ENCODE assay signal across 19 cellular contexts in the genomic region with DNA sequence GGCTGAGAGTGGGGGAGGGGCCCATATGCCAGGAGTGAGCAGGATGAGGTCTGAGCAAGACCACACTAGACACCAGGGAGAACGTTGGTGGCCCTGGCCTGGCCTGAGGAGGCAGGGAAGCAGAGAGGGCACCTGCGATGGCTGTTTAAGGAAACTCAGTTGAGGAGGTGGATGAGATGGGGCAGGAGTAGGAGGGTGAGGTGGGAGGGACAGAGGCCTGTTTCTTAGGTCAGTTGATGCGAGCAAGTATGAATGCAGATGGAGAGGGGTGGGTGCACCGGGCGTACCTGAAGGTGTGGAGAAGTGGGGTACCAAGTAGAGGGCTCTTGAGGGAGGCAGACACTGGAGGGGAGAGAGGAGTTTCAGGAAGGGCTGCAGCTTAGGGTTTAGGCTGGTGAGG. TPM values are rescaled to one million over a fixed set of nuclear protein-coding genes. Genes with fewer than 3 reads are reported as not detected.
DNase-seq lines count a peak whose midpoint lies in the region; ATAC-seq and TF ChIP-seq lines count a peak whose summit lies in the region.
"Had no signal": no experiment of that assay in that cellular context is flagged by ENCODE, and none has a peak within 500 bp of the region (broad histone marks: within the 10 kb centered on the region; RNA-seq: fewer than 3 reads in every experiment).

No MANE protein-coding gene starts in this region.

- no peak for TF ChIP-seq EP300 in sigmoid colon (IDR thresholded peaks at IDR 0.05)

- H3K4me3 Mint-ChIP-seq in activated naive CD4-positive, alpha-beta T cell treated with anti-CD3 and anti-CD28 coated beads, Interleukin-2, amount 50 U/mL, for 24 hours, result no peak overlapping the region
- no peak overlapping the region for H3K4me3 Mint-ChIP-seq in activated naive CD4-positive, alpha-beta T cell treated with anti-CD3 and anti-CD28 coated beads, Interleukin-2, amount 10 ng/mL, durations not matched to agents 7 days and 5 days
- no peak overlapping the region for H3K4me3 Mint-ChIP-seq in natural killer cell treated with Interleukin-12 subunit alpha and Interleukin-12 subunit beta and Interleukin-15 and Interleukin-18, amount 100 ng/mL, for 72 hours
- H3K4me3 Mint-ChIP-seq: CD4-positive, alpha-beta memory T cell; GM23338 had no signal

- peaks cover 6% of the 10 kb centered on the region for H3K27me3 Mint-ChIP-seq in activated naive CD4-positive, alpha-beta T cell treated with anti-CD3 and anti-CD28 coated beads, Interleukin-2, amount 50 U/mL, for 24 hours
- peaks cover 26% of the 10 kb centered on the region for H3K27me3 Mint-ChIP-seq in activated naive CD4-positive, alpha-beta T cell treated with anti-CD3 and anti-CD28 coated beads, Interleukin-2, amount 10 ng/mL, durations not matched to agents 7 days and 5 days
- peaks cover 0 to 16% of the 10 kb centered on the region in 2 donors for H3K27me3 Mint-ChIP-seq in natural killer cell treated with Interleukin-12 subunit alpha and Interleukin-12 subunit beta and Interleukin-15 and Interleukin-18, amount 100 ng/mL, for 72 hours

- ATAC-seq in lower lobe of right lung (no peak), aorta (ENCODE audit: low FRiP score) (no peak)
- ATAC-seq in natural killer cell treated with Interleukin-12 subunit alpha and Interleukin-12 subunit beta and Interleukin-15 and Interleukin-18, amount 100 ng/mL, for 72 hours, result no peak
- ATAC-seq: A549, GM23338, HCT116 had no signal

- TF ChIP-seq CTCF in HEK293 (tag by site-specific recombination; IDR thresholded peaks at IDR 0.05) (no peak), lower lobe of right lung (IDR thresholded peaks at IDR 0.05) (no peak), sigmoid colon (IDR thresholded peaks at IDR 0.05) (no peak)

- DNase-seq in activated naive CD4-positive, alpha-beta T cell treated with anti-CD3 and anti-CD28 coated beads, Interleukin-2, amount 10 ng/mL, durations not matched to agents 7 days and 5 days, result no peak
- DNase-seq in lower lobe of right lung (peak; percentile 13), aorta (peak; percentile 23 to 63), sigmoid colon (no peak)
- no peak for DNase-seq in natural killer cell treated with Interleukin-12 subunit alpha and Interleukin-12 subunit beta and Interleukin-15 and Interleukin-18, amount 100 ng/mL, for 72 hours (ENCODE audit: low spot score)
- DNase-seq: AML-193; CD4-positive, alpha-beta memory T cell; DMS153; DMS79; GDM1 had no signal

- H3K36me3 ChIP-seq in HEK293 (ENCODE audit: control insufficient read depth in 2 of 2, insufficient read depth in 1 of 2, low read length in 2 of 2) (no peaks in the 10 kb centered on the region), lower lobe of right lung (no peaks in the 10 kb centered on the region), aorta (ENCODE audit: control insufficient read depth in 1 of 2, insufficient read depth in 2 of 2, low read length in 1 of 2) (no peaks in the 10 kb centered on the region), sigmoid colon (no peaks in the 10 kb centered on the region)

- no peak for TF ChIP-seq POLR2A in sigmoid colon (IDR thresholded peaks at IDR 0.05)

- CTCF ChIA-PET in activated naive CD4-positive, alpha-beta T cell treated with anti-CD3 and anti-CD28 coated beads, Interleukin-2, amount 10 ng/mL, durations not matched to agents 7 days and 5 days (lab: Charles Lee), result no interaction called here
- CTCF ChIA-PET in HEK293 (lab: Yijun Ruan, JAX), result interaction anchor here (0.6 kb wide), 1 partner anchor 15 kb away, joined by 4 read pairs; no protein-coding TSS in a partner anchor

- H3K27ac Mint-ChIP-seq in activated naive CD4-positive, alpha-beta T cell treated with anti-CD3 and anti-CD28 coated beads, Interleukin-2, amount 50 U/mL, for 24 hours, result peak overlapping the region; percentile 76
- H3K27ac Mint-ChIP-seq in activated naive CD4-positive, alpha-beta T cell treated with anti-CD3 and anti-CD28 coated beads, Interleukin-2, amount 10 ng/mL, durations not matched to agents 7 days and 5 days, result no peak overlapping the region
- no peak overlapping the region for H3K27ac Mint-ChIP-seq in natural killer cell treated with Interleukin-12 subunit alpha and Interleukin-12 subunit beta and Interleukin-15 and Interleukin-18, amount 100 ng/mL, for 72 hours
- H3K27ac Mint-ChIP-seq: CD4-positive, alpha-beta memory T cell; GM23338 had no signal

- no peak overlapping the region for H3K27ac ChIP-seq in HEK293 (ENCODE audit: extremely low read depth, low read depth, low read length)
- no peak overlapping the region for H3K27ac ChIP-seq in lower lobe of right lung
- H3K27ac ChIP-seq in aorta (ENCODE audit: low read depth in 1 of 2, low read length in 2 of 2), result no peak overlapping the region
- H3K27ac ChIP-seq in sigmoid colon, result no peak overlapping the region
- H3K27ac ChIP-seq: 22Rv1, A549, C4-2B had no signal

- intact Hi-C loops in lower lobe of right lung (cut with DNase I) (no loop called here), aorta (cut with DNase I) (no loop called here), sigmoid colon (cut with DNase I) (no loop called here)

- H3K9me3 Mint-ChIP-seq in activated naive CD4-positive, alpha-beta T cell treated with anti-CD3 and anti-CD28 coated beads, Interleukin-2, amount 50 U/mL, for 24 hours, result no peaks in the 10 kb centered on the region
- H3K9me3 Mint-ChIP-seq in activated naive CD4-positive, alpha-beta T cell treated with anti-CD3 and anti-CD28 coated beads, Interleukin-2, amount 10 ng/mL, durations not matched to agents 7 days and 5 days, result no peaks in the 10 kb centered on the region
- no peaks in the 10 kb centered on the region for H3K9me3 Mint-ChIP-seq in natural killer cell treated with Interleukin-12 subunit alpha and Interleukin-12 subunit beta and Interleukin-15 and Interleukin-18, amount 100 ng/mL, for 72 hours
- H3K9me3 Mint-ChIP-seq: GM23338 had no signal

- WGBS in aorta, 2 donors, result 69 to 76% methylated on average over 5 of the region's 5 CpGs
- 79 to 84% methylated on average over 5 of the region's 5 CpGs for WGBS in sigmoid colon, 2 donors

- POLR2A ChIA-PET in HEK293 (lab: Yijun Ruan, JAX), result no interaction called here

- H3K4me3 ChIP-seq in HEK293 (ENCODE audit: low read depth, low read length) (no peak overlapping the region), lower lobe of right lung (no peak overlapping the region), aorta (ENCODE audit: low read length in 2 of 2) (no peak overlapping the region), sigmoid colon (no peak overlapping the region)
- H3K4me3 ChIP-seq: A549, GM23338 had no signal

- no peaks in the 10 kb centered on the region for H3K4me1 Mint-ChIP-seq in activated naive CD4-positive, alpha-beta T cell treated with anti-CD3 and anti-CD28 coated beads, Interleukin-2, amount 50 U/mL, for 24 hours
- H3K4me1 Mint-ChIP-seq in activated naive CD4-positive, alpha-beta T cell treated with anti-CD3 and anti-CD28 coated beads, Interleukin-2, amount 10 ng/mL, durations not matched to agents 7 days and 5 days, result no peaks in the 10 kb centered on the region
- no peaks in the 10 kb centered on the region for H3K4me1 Mint-ChIP-seq in natural killer cell treated with Interleukin-12 subunit alpha and Interleukin-12 subunit beta and Interleukin-15 and Interleukin-18, amount 100 ng/mL, for 72 hours (ENCODE audit: low read depth in 2 of 2)
- H3K4me1 Mint-ChIP-seq: CD4-positive, alpha-beta memory T cell had no signal

- H3K27me3 ChIP-seq in lower lobe of right lung (ENCODE audit: low read depth) (peaks cover 41% of the 10 kb centered on the region), aorta (ENCODE audit: control insufficient read depth in 1 of 2, insufficient read depth in 2 of 2, low read length in 1 of 2) (no peaks in the 10 kb centered on the region), sigmoid colon (peaks cover 0 to 38% (median 0%) of the 10 kb centered on the region in 3 donors)

- no peaks in the 10 kb centered on the region for H3K9me3 ChIP-seq in HEK293 (ENCODE audit: control insufficient read depth, insufficient read depth, low read depth, low read length)
- no peaks in the 10 kb centered on the region for H3K9me3 ChIP-seq in lower lobe of right lung
- no peaks in the 10 kb centered on the region for H3K9me3 ChIP-seq in aorta (ENCODE audit: control insufficient read depth, low read length)
- no peaks in the 10 kb centered on the region for H3K9me3 ChIP-seq in sigmoid colon
- H3K9me3 ChIP-seq: A549 had no signal

- H3K4me1 ChIP-seq in HEK293 (ENCODE audit: control insufficient read depth, insufficient read depth, low read length) (no peaks in the 10 kb centered on the region), lower lobe of right lung (no peaks in the 10 kb centered on the region), aorta (ENCODE audit: control insufficient read depth in 1 of 2, insufficient read depth in 2 of 2, low read length in 2 of 2) (no peaks in the 10 kb centered on the region), sigmoid colon (no peaks in the 10 kb centered on the region)
- H3K4me1 ChIP-seq: A549 had no signal

- H3K36me3 Mint-ChIP-seq in activated naive CD4-positive, alpha-beta T cell treated with anti-CD3 and anti-CD28 coated beads, Interleukin-2, amount 50 U/mL, for 24 hours, result no peaks in the 10 kb centered on the region
- no peaks in the 10 kb centered on the region for H3K36me3 Mint-ChIP-seq in activated naive CD4-positive, alpha-beta T cell treated with anti-CD3 and anti-CD28 coated beads, Interleukin-2, amount 10 ng/mL, durations not matched to agents 7 days and 5 days
- no peaks in the 10 kb centered on the region for H3K36me3 Mint-ChIP-seq in natural killer cell treated with Interleukin-12 subunit alpha and Interleukin-12 subunit beta and Interleukin-15 and Interleukin-18, amount 100 ng/mL, for 72 hours
- H3K36me3 Mint-ChIP-seq: CD4-positive, alpha-beta memory T cell had no signal

TF ChIP-seq in HEK293, 187 proteins besides CTCF, POLR2A, EP300 and RAD21 (continues in another document):
- TF ChIP-seq ZNF600 (tag by site-specific recombination; IDR thresholded peaks at IDR 0.05), result no peak
- no peak for TF ChIP-seq HOXC10 (CRISPR knock-in tag; IDR thresholded peaks at IDR 0.05)
- TF ChIP-seq EGR2 (tag by site-specific recombination; IDR thresholded peaks at IDR 0.05; ENCODE audit: low read depth), result peak; percentile 61
- peak; percentile 32; the same call in 1 of the 2 replicates for TF ChIP-seq ZFHX2 (tag by site-specific recombination; conservative IDR thresholded peaks at IDR 0.05)
- no peak for TF ChIP-seq ZNF311 (tag by site-specific recombination; IDR thresholded peaks at IDR 0.05; ENCODE audit: borderline replicate concordance)
- no peak for TF ChIP-seq ZSCAN23 (tag by site-specific recombination; IDR thresholded peaks at IDR 0.05)

RNA-seq across cellular contexts. Expression of gene MPPED1, which starts 10.6 kb away (rescaled TPM):
- not detected for total RNA-seq in lower lobe of right lung
- not detected for total RNA-seq in aorta
- polyA plus RNA-seq in aorta, result not detected
- total RNA-seq in sigmoid colon, result not detected
- polyA plus RNA-seq in sigmoid colon, result not detected
- total RNA-seq in natural killer cell treated with Interleukin-12 subunit alpha and Interleukin-12 subunit beta and Interleukin-15 and Interleukin-18, amount 100 ng/mL, for 72 hours, result not detected
- total RNA-seq: CD4-positive, alpha-beta memory T cell; Daoy had no signal
- polyA plus RNA-seq: A549; BJ; CD4-positive, alpha-beta memory T cell; GM23338 had no signal

RNA-seq across cellular contexts. Expression of gene SCUBE1, which starts 58.1 kb away (rescaled TPM):
- 16.6 TPM for total RNA-seq in lower lobe of right lung
- 10 to 100 TPM in 1 of 2 donors, 1 to 10 TPM in 1; 5.4 to 18.7 TPM for total RNA-seq in aorta
- polyA plus RNA-seq in aorta, result 1 to 10 TPM in 1 of 2 donors, under 1 TPM in 1; 0.88 to 1.5 TPM
- under 1 TPM; 0.33 to 0.81 (median 0.46) TPM for total RNA-seq in sigmoid colon
- 1 to 10 TPM in 1 of 3 donors, under 1 TPM in 2; 0.23 to 1.1 (median 0.60) TPM for polyA plus RNA-seq in sigmoid colon
- total RNA-seq in natural killer cell treated with Interleukin-12 subunit alpha and Interleukin-12 subunit beta and Interleukin-15 and Interleukin-18, amount 100 ng/mL, for 72 hours, result under 1 TPM in 1 of 2 donors, not detected in 1; 0.14 TPM
- total RNA-seq: CD4-positive, alpha-beta memory T cell had no signal
- polyA plus RNA-seq: BJ; CD4-positive, alpha-beta memory T cell had no signal

Comparison
In these comparisons a context has a peak if more than half of its experiments do, and no peak if none do; other contexts are left out.
1. DNase-seq: peak in lower lobe of right lung (single experiment) and aorta (2 of 2); none in activated naive CD4-positive, alpha-beta T cell treated with anti-CD3 and anti-CD28 coated beads, Interleukin-2, amount 10 ng/mL, durations not matched to agents 7 days and 5 days (single experiment), sigmoid colon (single experiment) and natural killer cell treated with Interleukin-12 subunit alpha and Interleukin-12 subunit beta and Interleukin-15 and Interleukin-18, amount 100 ng/mL, for 72 hours (single experiment).